1 cellular context compared by ENCODE assay signal in genomic region chr22:29623553-29624169, GRCh38.
TF ChIP-seq lines count a peak whose summit lies in the region.

No MANE protein-coding gene starts in this region.

TF ChIP-seq in GM23338, 12 proteins besides CTCF, POLR2A, EP300 and RAD21:
- no peak for TF ChIP-seq ZNF114 (CRISPR knock-in tag; IDR thresholded peaks at IDR 0.05)
- no peak for TF ChIP-seq EZH2 (IDR thresholded peaks at IDR 0.05; ENCODE audit: low read depth, unreplicated experiment)
- TF ChIP-seq ETS1 (IDR thresholded peaks at IDR 0.05): no peak
- TF ChIP-seq, protein P1, sequence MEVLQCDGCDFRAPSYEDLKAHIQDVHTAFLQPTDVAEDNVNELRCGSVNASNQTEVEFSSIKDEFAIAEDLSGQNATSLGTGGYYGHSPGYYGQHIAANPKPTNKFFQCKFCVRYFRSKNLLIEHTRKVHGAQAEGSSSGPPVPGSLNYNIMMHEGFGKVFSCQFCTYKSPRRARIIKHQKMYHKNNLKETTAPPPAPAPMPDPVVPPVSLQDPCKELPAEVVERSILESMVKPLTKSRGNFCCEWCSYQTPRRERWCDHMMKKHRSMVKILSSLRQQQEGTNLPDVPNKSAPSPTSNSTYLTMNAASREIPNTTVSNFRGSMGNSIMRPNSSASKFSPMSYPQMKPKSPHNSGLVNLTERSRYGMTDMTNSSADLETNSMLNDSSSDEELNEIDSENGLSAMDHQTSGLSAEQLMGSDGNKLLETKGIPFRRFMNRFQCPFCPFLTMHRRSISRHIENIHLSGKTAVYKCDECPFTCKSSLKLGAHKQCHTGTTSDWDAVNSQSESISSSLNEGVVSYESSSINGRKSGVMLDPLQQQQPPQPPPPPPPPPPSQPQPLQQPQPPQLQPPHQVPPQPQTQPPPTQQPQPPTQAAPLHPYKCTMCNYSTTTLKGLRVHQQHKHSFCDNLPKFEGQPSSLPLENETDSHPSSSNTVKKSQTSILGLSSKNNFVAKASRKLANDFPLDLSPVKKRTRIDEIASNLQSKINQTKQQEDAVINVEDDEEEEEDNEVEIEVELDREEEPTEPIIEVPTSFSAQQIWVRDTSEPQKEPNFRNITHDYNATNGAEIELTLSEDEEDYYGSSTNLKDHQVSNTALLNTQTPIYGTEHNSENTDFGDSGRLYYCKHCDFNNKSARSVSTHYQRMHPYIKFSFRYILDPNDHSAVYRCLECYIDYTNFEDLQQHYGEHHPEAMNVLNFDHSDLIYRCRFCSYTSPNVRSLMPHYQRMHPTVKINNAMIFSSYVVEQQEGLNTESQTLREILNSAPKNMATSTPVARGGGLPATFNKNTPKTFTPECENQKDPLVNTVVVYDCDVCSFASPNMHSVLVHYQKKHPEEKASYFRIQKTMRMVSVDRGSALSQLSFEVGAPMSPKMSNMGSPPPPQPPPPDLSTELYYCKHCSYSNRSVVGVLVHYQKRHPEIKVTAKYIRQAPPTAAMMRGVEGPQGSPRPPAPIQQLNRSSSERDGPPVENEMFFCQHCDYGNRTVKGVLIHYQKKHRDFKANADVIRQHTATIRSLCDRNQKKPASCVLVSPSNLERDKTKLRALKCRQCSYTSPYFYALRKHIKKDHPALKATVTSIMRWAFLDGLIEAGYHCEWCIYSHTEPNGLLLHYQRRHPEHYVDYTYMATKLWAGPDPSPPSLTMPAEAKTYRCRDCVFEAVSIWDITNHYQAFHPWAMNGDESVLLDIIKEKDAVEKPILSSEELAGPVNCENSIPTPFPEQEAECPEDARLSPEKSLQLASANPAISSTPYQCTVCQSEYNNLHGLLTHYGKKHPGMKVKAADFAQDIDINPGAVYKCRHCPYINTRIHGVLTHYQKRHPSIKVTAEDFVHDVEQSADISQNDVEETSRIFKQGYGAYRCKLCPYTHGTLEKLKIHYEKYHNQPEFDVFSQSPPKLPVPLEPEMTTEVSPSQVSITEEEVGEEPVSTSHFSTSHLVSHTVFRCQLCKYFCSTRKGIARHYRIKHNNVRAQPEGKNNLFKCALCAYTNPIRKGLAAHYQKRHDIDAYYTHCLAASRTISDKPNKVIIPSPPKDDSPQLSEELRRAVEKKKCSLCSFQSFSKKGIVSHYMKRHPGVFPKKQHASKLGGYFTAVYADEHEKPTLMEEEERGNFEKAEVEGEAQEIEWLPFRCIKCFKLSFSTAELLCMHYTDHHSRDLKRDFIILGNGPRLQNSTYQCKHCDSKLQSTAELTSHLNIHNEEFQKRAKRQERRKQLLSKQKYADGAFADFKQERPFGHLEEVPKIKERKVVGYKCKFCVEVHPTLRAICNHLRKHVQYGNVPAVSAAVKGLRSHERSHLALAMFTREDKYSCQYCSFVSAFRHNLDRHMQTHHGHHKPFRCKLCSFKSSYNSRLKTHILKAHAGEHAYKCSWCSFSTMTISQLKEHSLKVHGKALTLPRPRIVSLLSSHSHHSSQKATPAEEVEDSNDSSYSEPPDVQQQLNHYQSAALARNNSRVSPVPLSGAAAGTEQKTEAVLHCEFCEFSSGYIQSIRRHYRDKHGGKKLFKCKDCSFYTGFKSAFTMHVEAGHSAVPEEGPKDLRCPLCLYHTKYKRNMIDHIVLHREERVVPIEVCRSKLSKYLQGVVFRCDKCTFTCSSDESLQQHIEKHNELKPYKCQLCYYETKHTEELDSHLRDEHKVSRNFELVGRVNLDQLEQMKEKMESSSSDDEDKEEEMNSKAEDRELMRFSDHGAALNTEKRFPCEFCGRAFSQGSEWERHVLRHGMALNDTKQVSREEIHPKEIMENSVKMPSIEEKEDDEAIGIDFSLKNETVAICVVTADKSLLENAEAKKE (CRISPR knock-in tag; IDR thresholded peaks at IDR 0.05): no peak
- no peak for TF ChIP-seq EZH2phosphoT487 (IDR thresholded peaks at IDR 0.05; ENCODE audit: unreplicated experiment)
- TF ChIP-seq POLR2AphosphoS5 (IDR thresholded peaks at IDR 0.05; ENCODE audit: low read depth): no peak
- no peak for TF ChIP-seq ZNF331 (CRISPR knock-in tag; IDR thresholded peaks at IDR 0.05; ENCODE audit: low read depth)
- no peak for TF ChIP-seq REST (IDR thresholded peaks at IDR 0.05; ENCODE audit: unreplicated experiment)
- no peak for TF ChIP-seq CREB1 (CRISPR knock-in tag; IDR thresholded peaks at IDR 0.05; ENCODE audit: low read depth)
- TF ChIP-seq JUNB (IDR thresholded peaks at IDR 0.05; ENCODE audit: unreplicated experiment): no peak
- no peak for TF ChIP-seq STAT1 (IDR thresholded peaks at IDR 0.05; ENCODE audit: unreplicated experiment)
- no peak for TF ChIP-seq NANOG (IDR thresholded peaks at IDR 0.05; ENCODE audit: borderline replicate concordance)
